ENCODE assay signal across 16 cellular contexts in genomic region chr6:140480852-140481251, GRCh38.
DNase-seq lines count a peak whose midpoint lies in the region; ATAC-seq and FAIRE-seq lines count a peak whose summit lies in the region.
"Had no signal": no experiment of that assay in that cellular context is flagged by ENCODE, and none has a peak within 500 bp of the region (broad histone marks: within the 10 kb centered on the region; RNA-seq: fewer than 3 reads in every experiment).

No MANE protein-coding gene starts in this region.

- H3K9me3 ChIP-seq in MG63 (no peaks in the 10 kb centered on the region), adipocyte (ENCODE audit: control insufficient read depth, low read length) (no peaks in the 10 kb centered on the region)
- H3K9me3 ChIP-seq: esophagus squamous epithelium, pancreas, thoracic aorta had no signal

- FAIRE-seq in RCC 7860 (lab: Jason Lieb, UNC): no peak
- FAIRE-seq: pancreas had no signal

- H3K9ac ChIP-seq in adipocyte (ENCODE audit: low read length): peak overlapping the region; percentile 54

- no peaks in the 10 kb centered on the region for H3K27me3 ChIP-seq in MG63
- no peaks in the 10 kb centered on the region for H3K27me3 ChIP-seq in adipocyte (replicated peaks; ENCODE audit: control insufficient read depth, insufficient read depth, low read length)
- H3K27me3 ChIP-seq: esophagus squamous epithelium, pancreas had no signal

- DNase-seq in AG08395 (ENCODE audit: low spot score) (peak; percentile 14), MG63 (peak; percentile 44), adipocyte (ENCODE audit: low read depth) (peak; percentile 36), iris pigment epithelial cell (ENCODE audit: low read depth) (peak; percentile 39), RCC 7860 (ENCODE audit: low spot score) (no peak), islet precursor cell (no peak), DMS153 treated with DMSO at 0.1 percent for 48 hours (lab: John Stamatoyannopoulos, UW; ENCODE audit: unreplicated experiment) (no peak)
- DNase-seq: activated T-cell treated with anti-CD3 and anti-CD28 coated beads, Interleukin-2, amount 50 U/mL, for 24 hours; esophagus squamous epithelium; GF-D8; NCI-H187 treated with DMSO at 0.1 percent for 48 hours; pancreas; PC-3 had no signal

- H3K4me3 ChIP-seq in MG63 (no peak overlapping the region), adipocyte (ENCODE audit: low read length) (peak overlapping the region; percentile 7)
- H3K4me3 ChIP-seq: esophagus squamous epithelium, pancreas, thoracic aorta had no signal

- H3K36me3 ChIP-seq in MG63 (no peaks in the 10 kb centered on the region), adipocyte (ENCODE audit: control insufficient read depth, insufficient read depth, low read length, severe bottlenecking) (no peaks in the 10 kb centered on the region)
- H3K36me3 ChIP-seq: esophagus squamous epithelium, pancreas, thoracic aorta had no signal

- H3K4me1 ChIP-seq in adipocyte (ENCODE audit: control insufficient read depth, insufficient read depth, low read length): peaks cover 16% of the 10 kb centered on the region
- H3K4me1 ChIP-seq: pancreas had no signal

- ATAC-seq in GM21825 (IDR thresholded peaks at IDR 0.05; ENCODE audit: unreplicated experiment): no peak
- ATAC-seq: left lobe of liver, PC-3 had no signal

Comparison
In these comparisons a context has a peak if more than half of its experiments do, and no peak if none do; other contexts are left out.
1. DNase-seq: peak in AG08395 (single experiment), MG63 (single experiment), adipocyte (single experiment) and iris pigment epithelial cell (single experiment); none in RCC 7860 (single experiment), islet precursor cell (single experiment) and DMS153 treated with DMSO at 0.1 percent for 48 hours (single experiment).